1 cellular context compared by ENCODE assay signal in genomic region chr19:17538684-17539287, GRCh38.
TF ChIP-seq lines count a peak whose summit lies in the region.

No MANE protein-coding gene starts in this region.

TF ChIP-seq in K562, 482 proteins besides CTCF, POLR2A, EP300 and RAD21 (continued from another document and continues in another):
- TF ChIP-seq, protein P1, sequence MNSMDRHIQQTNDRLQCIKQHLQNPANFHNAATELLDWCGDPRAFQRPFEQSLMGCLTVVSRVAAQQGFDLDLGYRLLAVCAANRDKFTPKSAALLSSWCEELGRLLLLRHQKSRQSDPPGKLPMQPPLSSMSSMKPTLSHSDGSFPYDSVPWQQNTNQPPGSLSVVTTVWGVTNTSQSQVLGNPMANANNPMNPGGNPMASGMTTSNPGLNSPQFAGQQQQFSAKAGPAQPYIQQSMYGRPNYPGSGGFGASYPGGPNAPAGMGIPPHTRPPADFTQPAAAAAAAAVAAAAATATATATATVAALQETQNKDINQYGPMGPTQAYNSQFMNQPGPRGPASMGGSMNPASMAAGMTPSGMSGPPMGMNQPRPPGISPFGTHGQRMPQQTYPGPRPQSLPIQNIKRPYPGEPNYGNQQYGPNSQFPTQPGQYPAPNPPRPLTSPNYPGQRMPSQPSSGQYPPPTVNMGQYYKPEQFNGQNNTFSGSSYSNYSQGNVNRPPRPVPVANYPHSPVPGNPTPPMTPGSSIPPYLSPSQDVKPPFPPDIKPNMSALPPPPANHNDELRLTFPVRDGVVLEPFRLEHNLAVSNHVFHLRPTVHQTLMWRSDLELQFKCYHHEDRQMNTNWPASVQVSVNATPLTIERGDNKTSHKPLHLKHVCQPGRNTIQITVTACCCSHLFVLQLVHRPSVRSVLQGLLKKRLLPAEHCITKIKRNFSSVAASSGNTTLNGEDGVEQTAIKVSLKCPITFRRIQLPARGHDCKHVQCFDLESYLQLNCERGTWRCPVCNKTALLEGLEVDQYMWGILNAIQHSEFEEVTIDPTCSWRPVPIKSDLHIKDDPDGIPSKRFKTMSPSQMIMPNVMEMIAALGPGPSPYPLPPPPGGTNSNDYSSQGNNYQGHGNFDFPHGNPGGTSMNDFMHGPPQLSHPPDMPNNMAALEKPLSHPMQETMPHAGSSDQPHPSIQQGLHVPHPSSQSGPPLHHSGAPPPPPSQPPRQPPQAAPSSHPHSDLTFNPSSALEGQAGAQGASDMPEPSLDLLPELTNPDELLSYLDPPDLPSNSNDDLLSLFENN (IDR thresholded peaks at IDR 0.05; ENCODE audit: low read depth in 2 of 2, low read length in 2 of 2): no peak
- TF ChIP-seq, protein P2, sequence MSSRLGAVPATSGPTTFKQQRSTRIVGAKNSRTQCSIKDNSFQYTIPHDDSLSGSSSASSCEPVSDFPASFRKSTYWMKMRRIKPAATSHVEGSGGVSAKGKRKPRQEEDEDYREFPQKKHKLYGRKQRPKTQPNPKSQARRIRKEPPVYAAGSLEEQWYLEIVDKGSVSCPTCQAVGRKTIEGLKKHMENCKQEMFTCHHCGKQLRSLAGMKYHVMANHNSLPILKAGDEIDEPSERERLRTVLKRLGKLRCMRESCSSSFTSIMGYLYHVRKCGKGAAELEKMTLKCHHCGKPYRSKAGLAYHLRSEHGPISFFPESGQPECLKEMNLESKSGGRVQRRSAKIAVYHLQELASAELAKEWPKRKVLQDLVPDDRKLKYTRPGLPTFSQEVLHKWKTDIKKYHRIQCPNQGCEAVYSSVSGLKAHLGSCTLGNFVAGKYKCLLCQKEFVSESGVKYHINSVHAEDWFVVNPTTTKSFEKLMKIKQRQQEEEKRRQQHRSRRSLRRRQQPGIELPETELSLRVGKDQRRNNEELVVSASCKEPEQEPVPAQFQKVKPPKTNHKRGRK (tag; IDR thresholded peaks at IDR 0.05): peak; percentile 97
- TF ChIP-seq RBM15 (IDR thresholded peaks at IDR 0.05; ENCODE audit: insufficient read depth, low read length) (no peak), ZNF239 (CRISPR knock-in tag; IDR thresholded peaks at IDR 0.05) (no peak), ZBTB11 (CRISPR knock-in tag; IDR thresholded peaks at IDR 0.05) (no peak), RBM25 (IDR thresholded peaks at IDR 0.05; ENCODE audit: low read depth, low read length, severe bottlenecking) (peak; percentile 81), NFE2L1 (tag; IDR thresholded peaks at IDR 0.05; ENCODE audit: borderline replicate concordance, low read depth) (no peak), SMARCA5 (IDR thresholded peaks at IDR 0.05) (peak; percentile 38; the same call in 1 of the 2 replicates), ZBTB8A (IDR thresholded peaks at IDR 0.05; ENCODE audit: partially characterized antibody) (no peak), TGIF2 (CRISPR knock-in tag; IDR thresholded peaks at IDR 0.05) (0 out of 2 replicates have a peak, but pooled peaks have one; percentile 72), OTX1 (CRISPR knock-in tag; IDR thresholded peaks at IDR 0.05) (0 out of 2 replicates have a peak, but pooled peaks have one; percentile 37), BMI1 (IDR thresholded peaks at IDR 0.05; ENCODE audit: low read length) (no peak), JUND (IDR thresholded peaks at IDR 0.05; ENCODE audit: borderline replicate concordance, low read depth, low read length) (no peak), JUND (tag; IDR thresholded peaks at IDR 0.05; ENCODE audit: borderline replicate concordance, low read depth, low read length) (no peak), U2AF1 (optimal IDR thresholded peaks at IDR 0.05; ENCODE audit: low read depth, low read length) (no peak), EHMT2 (IDR thresholded peaks at IDR 0.05) (peak; percentile 51), MCM2 (IDR thresholded peaks at IDR 0.05; ENCODE audit: low read depth) (no peak), KAT7 (CRISPR knock-in tag; IDR thresholded peaks at IDR 0.05; ENCODE audit: borderline replicate concordance) (0 out of 2 replicates have a peak, but pooled peaks have one; percentile 12), SNAPC5 (CRISPR knock-in tag; IDR thresholded peaks at IDR 0.05) (no peak), PHF21A (IDR thresholded peaks at IDR 0.05; ENCODE audit: borderline replicate concordance, low read depth) (no peak), POLR3A (IDR thresholded peaks at IDR 0.05; ENCODE audit: borderline replicate concordance, extremely low read depth, insufficient read depth, insufficient read length) (no peak), GTF2A2 (tag; IDR thresholded peaks at IDR 0.05) (no peak), SRSF9 (IDR thresholded peaks at IDR 0.05; ENCODE audit: borderline replicate concordance, low read depth, low read length) (no peak), NR4A1 (CRISPR knock-in tag; IDR thresholded peaks at IDR 0.05) (no peak), NR4A1 (tag; IDR thresholded peaks at IDR 0.05) (no peak), PBX2 (CRISPR knock-in tag; IDR thresholded peaks at IDR 0.05; ENCODE audit: low read depth) (no peak), PBX2 (tag; conservative IDR thresholded peaks at IDR 0.05; ENCODE audit: low read depth) (no peak), ZBTB17 (CRISPR knock-in tag; IDR thresholded peaks at IDR 0.05) (no peak), LARP7 (IDR thresholded peaks at IDR 0.05) (no peak), ATF1 (CRISPR knock-in tag; IDR thresholded peaks at IDR 0.05) (no peak), ATF1 (tag; IDR thresholded peaks at IDR 0.05) (no peak), FOXJ3 (CRISPR knock-in tag; IDR thresholded peaks at IDR 0.05) (no peak), SP2 (IDR thresholded peaks at IDR 0.05; ENCODE audit: extremely low read depth, low read depth, low read length, poor library complexity, severe bottlenecking) (no peak), HLTF (IDR thresholded peaks at IDR 0.05) (peak; percentile 85; the same call in 1 of the 2 replicates), EZH2 (IDR thresholded peaks at IDR 0.05; ENCODE audit: borderline replicate concordance, low read depth, low read length) (no peak)
- TF ChIP-seq, protein P3, sequence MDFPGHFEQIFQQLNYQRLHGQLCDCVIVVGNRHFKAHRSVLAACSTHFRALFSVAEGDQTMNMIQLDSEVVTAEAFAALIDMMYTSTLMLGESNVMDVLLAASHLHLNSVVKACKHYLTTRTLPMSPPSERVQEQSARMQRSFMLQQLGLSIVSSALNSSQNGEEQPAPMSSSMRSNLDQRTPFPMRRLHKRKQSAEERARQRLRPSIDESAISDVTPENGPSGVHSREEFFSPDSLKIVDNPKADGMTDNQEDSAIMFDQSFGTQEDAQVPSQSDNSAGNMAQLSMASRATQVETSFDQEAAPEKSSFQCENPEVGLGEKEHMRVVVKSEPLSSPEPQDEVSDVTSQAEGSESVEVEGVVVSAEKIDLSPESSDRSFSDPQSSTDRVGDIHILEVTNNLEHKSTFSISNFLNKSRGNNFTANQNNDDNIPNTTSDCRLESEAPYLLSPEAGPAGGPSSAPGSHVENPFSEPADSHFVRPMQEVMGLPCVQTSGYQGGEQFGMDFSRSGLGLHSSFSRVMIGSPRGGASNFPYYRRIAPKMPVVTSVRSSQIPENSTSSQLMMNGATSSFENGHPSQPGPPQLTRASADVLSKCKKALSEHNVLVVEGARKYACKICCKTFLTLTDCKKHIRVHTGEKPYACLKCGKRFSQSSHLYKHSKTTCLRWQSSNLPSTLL (IDR thresholded peaks at IDR 0.05): no peak
- TF ChIP-seq, protein P4, sequence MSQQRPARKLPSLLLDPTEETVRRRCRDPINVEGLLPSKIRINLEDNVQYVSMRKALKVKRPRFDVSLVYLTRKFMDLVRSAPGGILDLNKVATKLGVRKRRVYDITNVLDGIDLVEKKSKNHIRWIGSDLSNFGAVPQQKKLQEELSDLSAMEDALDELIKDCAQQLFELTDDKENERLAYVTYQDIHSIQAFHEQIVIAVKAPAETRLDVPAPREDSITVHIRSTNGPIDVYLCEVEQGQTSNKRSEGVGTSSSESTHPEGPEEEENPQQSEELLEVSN (IDR thresholded peaks at IDR 0.05; ENCODE audit: borderline replicate concordance in 1 of 2, extremely low read depth in 1 of 2, insufficient read depth in 1 of 2, insufficient read length in 1 of 2, low read depth in 1 of 2, low read length in 1 of 2, poor library complexity in 1 of 2, severe bottlenecking in 1 of 2): no peak
- TF ChIP-seq, protein P5, sequence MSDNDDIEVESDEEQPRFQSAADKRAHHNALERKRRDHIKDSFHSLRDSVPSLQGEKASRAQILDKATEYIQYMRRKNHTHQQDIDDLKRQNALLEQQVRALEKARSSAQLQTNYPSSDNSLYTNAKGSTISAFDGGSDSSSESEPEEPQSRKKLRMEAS (CRISPR knock-in tag; IDR thresholded peaks at IDR 0.05): no peak
- TF ChIP-seq, protein P6, sequence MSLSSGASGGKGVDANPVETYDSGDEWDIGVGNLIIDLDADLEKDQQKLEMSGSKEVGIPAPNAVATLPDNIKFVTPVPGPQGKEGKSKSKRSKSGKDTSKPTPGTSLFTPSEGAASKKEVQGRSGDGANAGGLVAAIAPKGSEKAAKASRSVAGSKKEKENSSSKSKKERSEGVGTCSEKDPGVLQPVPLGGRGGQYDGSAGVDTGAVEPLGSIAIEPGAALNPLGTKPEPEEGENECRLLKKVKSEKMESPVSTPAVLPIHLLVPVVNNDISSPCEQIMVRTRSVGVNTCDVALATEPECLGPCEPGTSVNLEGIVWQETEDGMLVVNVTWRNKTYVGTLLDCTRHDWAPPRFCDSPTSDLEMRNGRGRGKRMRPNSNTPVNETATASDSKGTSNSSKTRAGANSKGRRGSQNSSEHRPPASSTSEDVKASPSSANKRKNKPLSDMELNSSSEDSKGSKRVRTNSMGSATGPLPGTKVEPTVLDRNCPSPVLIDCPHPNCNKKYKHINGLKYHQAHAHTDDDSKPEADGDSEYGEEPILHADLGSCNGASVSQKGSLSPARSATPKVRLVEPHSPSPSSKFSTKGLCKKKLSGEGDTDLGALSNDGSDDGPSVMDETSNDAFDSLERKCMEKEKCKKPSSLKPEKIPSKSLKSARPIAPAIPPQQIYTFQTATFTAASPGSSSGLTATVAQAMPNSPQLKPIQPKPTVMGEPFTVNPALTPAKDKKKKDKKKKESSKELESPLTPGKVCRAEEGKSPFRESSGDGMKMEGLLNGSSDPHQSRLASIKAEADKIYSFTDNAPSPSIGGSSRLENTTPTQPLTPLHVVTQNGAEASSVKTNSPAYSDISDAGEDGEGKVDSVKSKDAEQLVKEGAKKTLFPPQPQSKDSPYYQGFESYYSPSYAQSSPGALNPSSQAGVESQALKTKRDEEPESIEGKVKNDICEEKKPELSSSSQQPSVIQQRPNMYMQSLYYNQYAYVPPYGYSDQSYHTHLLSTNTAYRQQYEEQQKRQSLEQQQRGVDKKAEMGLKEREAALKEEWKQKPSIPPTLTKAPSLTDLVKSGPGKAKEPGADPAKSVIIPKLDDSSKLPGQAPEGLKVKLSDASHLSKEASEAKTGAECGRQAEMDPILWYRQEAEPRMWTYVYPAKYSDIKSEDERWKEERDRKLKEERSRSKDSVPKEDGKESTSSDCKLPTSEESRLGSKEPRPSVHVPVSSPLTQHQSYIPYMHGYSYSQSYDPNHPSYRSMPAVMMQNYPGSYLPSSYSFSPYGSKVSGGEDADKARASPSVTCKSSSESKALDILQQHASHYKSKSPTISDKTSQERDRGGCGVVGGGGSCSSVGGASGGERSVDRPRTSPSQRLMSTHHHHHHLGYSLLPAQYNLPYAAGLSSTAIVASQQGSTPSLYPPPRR (CRISPR knock-in tag; IDR thresholded peaks at IDR 0.05; ENCODE audit: borderline replicate concordance): no peak
